In genomic region chr4:161132715-161133425, GRCh38 we compare ENCODE assay signal across 15 cellular contexts.
A peak's percentile ranks its signal among the peaks of the same experiment; 100 is the strongest.
DNase-seq lines count a peak whose midpoint lies in the region; ATAC-seq and TF ChIP-seq lines count a peak whose summit lies in the region.
"Had no signal": no experiment of that assay in that cellular context is flagged by ENCODE, and none has a peak within 500 bp of the region (broad histone marks: within the 10 kb centered on the region; RNA-seq: fewer than 3 reads in every experiment).

No MANE protein-coding gene starts in this region.

- no peak overlapping the region for H3K4me3 Mint-ChIP-seq in activated CD8-positive, alpha-beta T cell treated with anti-CD3 and anti-CD28 coated beads for 36 hours
- no peak overlapping the region for H3K4me3 Mint-ChIP-seq in H9
- H3K4me3 Mint-ChIP-seq: activated naive CD8-positive, alpha-beta T cell; CD4-positive, CD25-positive, alpha-beta regulatory T cell; central memory CD8-positive, alpha-beta T cell had no signal

- TF ChIP-seq CTCF in activated CD8-positive, alpha-beta T cell treated with anti-CD3 and anti-CD28 coated beads for 36 hours (IDR thresholded peaks at IDR 0.05) = no peak
- TF ChIP-seq CTCF in H9 (conservative IDR thresholded peaks at IDR 0.05) = no peak

- H3T11ph ChIP-seq in H9 (ENCODE audit: low read length) = no peak overlapping the region

- ATAC-seq in GM19372 (IDR thresholded peaks at IDR 0.05; ENCODE audit: low read depth, unreplicated experiment) (peak; percentile 81), HG02588 (IDR thresholded peaks at IDR 0.05; ENCODE audit: unreplicated experiment) (peak; percentile 82), HG03175 (IDR thresholded peaks at IDR 0.05; ENCODE audit: unreplicated experiment) (peak; percentile 97), HG03039 (IDR thresholded peaks at IDR 0.05; ENCODE audit: unreplicated experiment) (no peak)
- no peak for ATAC-seq in activated CD8-positive, alpha-beta T cell treated with anti-CD3 and anti-CD28 coated beads for 36 hours
- ATAC-seq: psoas muscle had no signal

- intact Hi-C loops in activated CD8-positive, alpha-beta T cell treated with anti-CD3 and anti-CD28 coated beads for 36 hours (cut with micrococcal nuclease) = no loop called here

- H3K4me3 ChIP-seq in mesenchymal stem cell (ENCODE audit: insufficient read depth in 1 of 2, low read depth in 1 of 2, low read length in 2 of 2) (no peak overlapping the region), neuronal stem cell (ENCODE audit: low read length in 2 of 2) (no peak overlapping the region)
- H3K4me3 ChIP-seq: psoas muscle had no signal

- no peaks in the 10 kb centered on the region for H3K23me2 ChIP-seq in H9 (ENCODE audit: insufficient read length, low read depth, low read length, poor library complexity, severe bottlenecking)

- DNase-seq in mesenchymal stem cell = no peak
- DNase-seq in activated CD8-positive, alpha-beta T cell treated with anti-CD3 and anti-CD28 coated beads for 36 hours = no peak
- no peak for DNase-seq in H9
- DNase-seq in neuronal stem cell (ENCODE audit: low spot score) = no peak
- DNase-seq: CD4-positive, CD25-positive, alpha-beta regulatory T cell; MV-4-11; NCI-H2171 treated with DMSO at 0.1 percent for 48 hours; psoas muscle had no signal

- no peaks in the 10 kb centered on the region for H3K27me3 ChIP-seq in mesenchymal stem cell (ENCODE audit: control insufficient read depth in 1 of 2, insufficient read depth in 1 of 2, low read length in 2 of 2)
- H3K27me3 ChIP-seq in H9 (ENCODE audit: insufficient read depth, low read length) = no peaks in the 10 kb centered on the region
- no peaks in the 10 kb centered on the region for H3K27me3 ChIP-seq in neuronal stem cell (ENCODE audit: control insufficient read depth in 3 of 3, insufficient read depth in 3 of 3, low read depth in 1 of 3, low read length in 3 of 3)

- H3K4ac ChIP-seq in mesenchymal stem cell (ENCODE audit: low read depth in 1 of 2, low read length in 2 of 2) = no peak overlapping the region
- H3K4ac ChIP-seq in H9 (ENCODE audit: low read depth, low read length) = no peak overlapping the region
- no peak overlapping the region for H3K4ac ChIP-seq in neuronal stem cell (ENCODE audit: low read length)

- no peak overlapping the region for H2BK12ac ChIP-seq in mesenchymal stem cell (ENCODE audit: low read length in 2 of 2)
- no peak overlapping the region for H2BK12ac ChIP-seq in H9 (ENCODE audit: insufficient read length, low read depth, low read length)
- H2BK12ac ChIP-seq in neuronal stem cell (ENCODE audit: low read length) = no peak overlapping the region

- H2BK15ac ChIP-seq in mesenchymal stem cell (ENCODE audit: low read depth, poor library complexity, severe bottlenecking) (no peak overlapping the region), H9 (ENCODE audit: low read depth, low read length) (no peak overlapping the region), neuronal stem cell (ENCODE audit: low read length) (no peak overlapping the region)

- no peaks in the 10 kb centered on the region for H3K4me1 ChIP-seq in mesenchymal stem cell (ENCODE audit: control insufficient read depth, insufficient read depth, low read depth, low read length)
- H3K4me1 ChIP-seq in H9 (ENCODE audit: insufficient read depth, low read length) = no peaks in the 10 kb centered on the region
- H3K4me1 ChIP-seq in neuronal stem cell (ENCODE audit: control insufficient read depth in 2 of 2, insufficient read depth in 1 of 2, low read depth in 1 of 2, low read length in 2 of 2) = no peaks in the 10 kb centered on the region
- H3K4me1 ChIP-seq: psoas muscle had no signal

- no peak overlapping the region for H4K91ac ChIP-seq in mesenchymal stem cell (ENCODE audit: low read length)
- no peak overlapping the region for H4K91ac ChIP-seq in H9 (ENCODE audit: insufficient read length, low read depth, low read length)
- H4K91ac ChIP-seq in neuronal stem cell (ENCODE audit: low read depth, low read length, poor library complexity) = no peak overlapping the region

- POLR2A ChIA-PET in activated CD8-positive, alpha-beta T cell treated with anti-CD3 and anti-CD28 coated beads for 36 hours (lab: Charles Lee) = no interaction called here

- H4K20me1 ChIP-seq in H9 (ENCODE audit: control insufficient read depth, insufficient read depth, insufficient read length) = no peaks in the 10 kb centered on the region

- H3K27ac ChIP-seq in mesenchymal stem cell (ENCODE audit: low read length, poor library complexity, severe bottlenecking) (peak overlapping the region; percentile 73), H9 (ENCODE audit: insufficient read length, low read depth, low read length) (no peak overlapping the region), neuronal stem cell (replicated peaks; ENCODE audit: low read length) (no peak overlapping the region)
- H3K27ac ChIP-seq: psoas muscle, VCaP had no signal

- H3K23ac ChIP-seq in mesenchymal stem cell (ENCODE audit: low read length in 2 of 2) (no peak overlapping the region), H9 (ENCODE audit: insufficient read length, low read depth, low read length) (no peak overlapping the region), neuronal stem cell (ENCODE audit: low read depth, low read length, poor library complexity) (no peak overlapping the region)

- no peak overlapping the region for H3K56ac ChIP-seq in H9 (ENCODE audit: insufficient read length, low read depth, low read length)

- H3K4me1 Mint-ChIP-seq in activated CD8-positive, alpha-beta T cell treated with anti-CD3 and anti-CD28 coated beads for 36 hours (ENCODE audit: low read depth) = no peaks in the 10 kb centered on the region
- H3K4me1 Mint-ChIP-seq in H9 = 0 out of 4 replicates have a peak, but pooled peaks cover 0 to 3% of the 10 kb centered on the region in 2 experiments
- H3K4me1 Mint-ChIP-seq: CD4-positive, CD25-positive, alpha-beta regulatory T cell; central memory CD8-positive, alpha-beta T cell had no signal

- H3K36me3 Mint-ChIP-seq in activated CD8-positive, alpha-beta T cell treated with anti-CD3 and anti-CD28 coated beads for 36 hours (ENCODE audit: low read depth) = no peaks in the 10 kb centered on the region
- no peaks in the 10 kb centered on the region; a peak in 1 of 7 replicates for H3K36me3 Mint-ChIP-seq in H9 (ENCODE audit: insufficient read depth in 1 of 3, low read depth in 3 of 3)
- H3K36me3 Mint-ChIP-seq: activated naive CD8-positive, alpha-beta T cell; CD4-positive, CD25-positive, alpha-beta regulatory T cell had no signal

- H3K14ac ChIP-seq in mesenchymal stem cell (ENCODE audit: low read length in 2 of 2) (no peak overlapping the region), H9 (ENCODE audit: insufficient read depth, low read length) (no peak overlapping the region), neuronal stem cell (ENCODE audit: low read length) (no peak overlapping the region)

- no peaks in the 10 kb centered on the region for H3K36me3 ChIP-seq in mesenchymal stem cell (ENCODE audit: control insufficient read depth in 1 of 2, insufficient read depth in 2 of 2, low read depth in 1 of 2, low read length in 2 of 2)
- no peaks in the 10 kb centered on the region for H3K36me3 ChIP-seq in neuronal stem cell (replicated peaks in 1 of 2; ENCODE audit: control insufficient read depth in 2 of 2, insufficient read depth in 2 of 2, low read length in 2 of 2)

- no peak overlapping the region for H4K8ac ChIP-seq in mesenchymal stem cell (ENCODE audit: low read length)
- H4K8ac ChIP-seq in H9 (replicated peaks; ENCODE audit: insufficient read length, low read depth, low read length) = no peak overlapping the region
- no peak overlapping the region for H4K8ac ChIP-seq in neuronal stem cell (ENCODE audit: low read depth, low read length)

- WGBS in mesenchymal stem cell = 87% methylated on average over 1 of the region's 4 CpGs
- no CpG with 5 or more reads among the region's 4 CpGs for WGBS in H9 (ENCODE audit: extremely low coverage, insufficient read length, low lambda C conversion rate)
- no CpG with 5 or more reads among the region's 4 CpGs for WGBS in neuronal stem cell (ENCODE audit: extremely low coverage in 2 of 2, insufficient read length in 2 of 2, insufficient replicate concordance in 1 of 2), 2 donors

- H2BK20ac ChIP-seq in H9 (ENCODE audit: low read depth, low read length, poor library complexity, severe bottlenecking) = no peak overlapping the region

- CTCF ChIA-PET in activated CD8-positive, alpha-beta T cell treated with anti-CD3 and anti-CD28 coated beads for 36 hours (lab: Charles Lee) = no interaction called here

- no peaks in the 10 kb centered on the region for H3K27me3 Mint-ChIP-seq in activated CD8-positive, alpha-beta T cell treated with anti-CD3 and anti-CD28 coated beads for 36 hours
- H3K27me3 Mint-ChIP-seq in H9 (ENCODE audit: low read depth) = no peaks in the 10 kb centered on the region
- H3K27me3 Mint-ChIP-seq: activated naive CD8-positive, alpha-beta T cell; CD4-positive, CD25-positive, alpha-beta regulatory T cell; central memory CD8-positive, alpha-beta T cell had no signal

- no peak overlapping the region for H2BK5ac ChIP-seq in mesenchymal stem cell (ENCODE audit: low read depth, low read length, poor library complexity, severe bottlenecking)
- no peak overlapping the region for H2BK5ac ChIP-seq in H9 (ENCODE audit: insufficient read length, low read length)
- H2BK5ac ChIP-seq in neuronal stem cell (ENCODE audit: low read length) = no peak overlapping the region

- no peak overlapping the region for H2BK120ac ChIP-seq in mesenchymal stem cell (ENCODE audit: low read depth, low read length)
- no peak overlapping the region for H2BK120ac ChIP-seq in H9 (ENCODE audit: low read depth, low read length, poor library complexity, severe bottlenecking)
- no peak overlapping the region for H2BK120ac ChIP-seq in neuronal stem cell (ENCODE audit: low read depth, low read length)

- peaks cover 2% of the 10 kb centered on the region for H3K9me3 Mint-ChIP-seq in activated CD8-positive, alpha-beta T cell treated with anti-CD3 and anti-CD28 coated beads for 36 hours
- H3K9me3 Mint-ChIP-seq in H9 = peaks cover 0 to 5% of the 10 kb centered on the region in 2 experiments; a peak in 2 of 5 replicates

- H3K79me2 ChIP-seq in H9 (ENCODE audit: insufficient read depth, low read length) = no peaks in the 10 kb centered on the region

- no peak overlapping the region for H3K4me2 ChIP-seq in mesenchymal stem cell (ENCODE audit: low read length, poor library complexity, severe bottlenecking)
- no peak overlapping the region for H3K4me2 ChIP-seq in H9 (ENCODE audit: insufficient read depth, insufficient read length, low read length)
- no peak overlapping the region for H3K4me2 ChIP-seq in neuronal stem cell (ENCODE audit: insufficient read depth, low read length, poor library complexity, severe bottlenecking)

- no peak overlapping the region for H2AK5ac ChIP-seq in mesenchymal stem cell (ENCODE audit: low read length, severe bottlenecking)
- H2AK5ac ChIP-seq in H9 (ENCODE audit: insufficient read length, low read length) = no peak overlapping the region
- no peak overlapping the region for H2AK5ac ChIP-seq in neuronal stem cell (ENCODE audit: low read depth, low read length)

- no peak overlapping the region for H2AFZ ChIP-seq in mesenchymal stem cell (ENCODE audit: low read depth, low read length)
- H2AFZ ChIP-seq in H9 (ENCODE audit: low read length) = no peak overlapping the region
- no peak overlapping the region for H2AFZ ChIP-seq in neuronal stem cell (ENCODE audit: low read length)

- no peak overlapping the region for H3K27ac Mint-ChIP-seq in activated CD8-positive, alpha-beta T cell treated with anti-CD3 and anti-CD28 coated beads for 36 hours
- no peak overlapping the region; a peak in 2 of 7 replicates for H3K27ac Mint-ChIP-seq in H9
- H3K27ac Mint-ChIP-seq: activated naive CD8-positive, alpha-beta T cell; CD4-positive, CD25-positive, alpha-beta regulatory T cell had no signal

- H3K9me3 ChIP-seq in mesenchymal stem cell (ENCODE audit: control insufficient read depth, low read length) (peaks cover 23% of the 10 kb centered on the region), H9 (ENCODE audit: control insufficient read depth, low read depth, low read length) (no peaks in the 10 kb centered on the region), neuronal stem cell (replicated peaks in 1 of 2; ENCODE audit: control insufficient read depth in 2 of 2, insufficient read depth in 1 of 2, low read depth in 1 of 2, low read length in 2 of 2) (peaks cover 0 to 6% of the 10 kb centered on the region in 2 donors)
- H3K9me3 ChIP-seq: psoas muscle had no signal

- H3K18ac ChIP-seq in mesenchymal stem cell (ENCODE audit: low read depth in 1 of 2, low read length in 2 of 2) = no peak overlapping the region
- no peak overlapping the region for H3K18ac ChIP-seq in H9 (ENCODE audit: insufficient read length, low read depth, low read length)
- H3K18ac ChIP-seq in neuronal stem cell (ENCODE audit: low read length) = no peak overlapping the region

- no peak overlapping the region for H3K9ac ChIP-seq in mesenchymal stem cell (ENCODE audit: low read length)
- H3K9ac ChIP-seq in H9 (ENCODE audit: extremely low read depth, insufficient read length, low read length) = no peak overlapping the region
- H3K9ac ChIP-seq in neuronal stem cell (ENCODE audit: low read depth, low read length, poor library complexity) = no peak overlapping the region

- no peaks in the 10 kb centered on the region for H3K79me1 ChIP-seq in mesenchymal stem cell (replicated peaks; ENCODE audit: low read length, poor library complexity, severe bottlenecking)
- H3K79me1 ChIP-seq in H9 (ENCODE audit: insufficient read depth, low read depth, low read length, poor library complexity, severe bottlenecking) = no peaks in the 10 kb centered on the region
- no peaks in the 10 kb centered on the region for H3K79me1 ChIP-seq in neuronal stem cell (ENCODE audit: low read depth, low read length)

- H4K5ac ChIP-seq in H9 (ENCODE audit: insufficient read length, low read depth, low read length) = no peak overlapping the region

Comparison
In these comparisons a context has a peak if more than half of its experiments do, and no peak if none do; other contexts are left out.
1. ATAC-seq: peak in GM19372 (single experiment), HG02588 (single experiment) and HG03175 (single experiment); none in activated CD8-positive, alpha-beta T cell treated with anti-CD3 and anti-CD28 coated beads for 36 hours (single experiment) and HG03039 (single experiment).